In the genomic region with DNA sequence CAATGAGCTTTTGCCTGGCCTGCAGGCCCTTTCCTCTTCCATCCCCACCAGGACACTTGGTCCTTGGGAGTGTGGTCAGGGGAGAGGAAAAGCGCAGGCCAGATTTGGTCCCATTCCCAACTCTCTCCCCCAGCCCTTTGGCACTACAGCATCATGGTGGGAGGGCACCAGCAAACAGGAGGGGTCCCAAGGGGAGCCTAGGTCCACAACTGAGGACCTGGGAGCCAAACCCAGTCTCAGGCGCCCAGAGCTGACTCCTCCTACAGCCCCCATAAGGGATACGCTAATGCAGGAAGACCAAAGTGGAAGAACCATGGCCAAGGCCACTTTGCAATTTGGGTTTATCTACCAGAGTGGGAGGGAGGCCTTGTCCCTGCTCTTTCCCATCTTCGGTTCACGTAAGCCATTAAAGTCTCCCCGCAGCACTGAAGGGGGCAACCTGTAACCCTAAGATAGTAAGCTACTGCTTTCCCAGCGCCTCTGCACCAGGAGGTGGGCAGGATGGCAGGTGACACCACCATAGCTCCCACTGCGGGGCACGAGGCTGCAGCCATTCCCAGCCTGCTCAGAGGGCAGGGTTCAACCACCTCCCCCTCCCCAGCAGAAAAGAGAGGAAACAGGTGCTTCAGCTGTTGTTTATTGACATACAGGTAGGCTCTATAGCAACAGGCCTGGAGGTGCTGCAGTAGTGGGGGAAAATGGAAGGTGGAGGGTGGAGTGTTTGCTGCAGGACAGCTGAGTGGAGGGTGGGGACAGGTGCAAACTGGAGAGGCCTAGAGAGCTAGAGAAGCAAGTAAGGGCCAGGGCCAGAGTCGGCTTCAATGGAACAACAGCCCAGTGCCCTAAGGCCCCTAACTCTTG, we compare ENCODE assay signal across 10 cellular contexts. TPM values are rescaled to one million over a fixed set of nuclear protein-coding genes. Genes with fewer than 3 reads are reported as not detected.
DNase-seq lines count a peak whose midpoint lies in the region; ATAC-seq and TF ChIP-seq lines count a peak whose summit lies in the region.
"Had no signal": no experiment of that assay in that cellular context is flagged by ENCODE, and none has a peak within 500 bp of the region (broad histone marks: within the 10 kb centered on the region; RNA-seq: fewer than 3 reads in every experiment).

No MANE protein-coding gene starts in this region.

- no peak for DNase-seq in DND-41
- no peak for DNase-seq in Panc1 (ENCODE audit: low read depth, low spot score)
- peak in 1 of 3 donors; percentile 37 for DNase-seq in mucosa of descending colon
- no peak for DNase-seq in amniotic stem cell (lab: John Stamatoyannopoulos, UW)
- no peak for DNase-seq in A172 (ENCODE audit: low spot score)
- DNase-seq in esophagus muscularis mucosa (ENCODE audit: extremely low spot score) = no peak
- DNase-seq: body of pancreas, left cardiac atrium, SIG-M5 had no signal

- H3K27me3 ChIP-seq in DND-41 (ENCODE audit: insufficient read depth, low read length, poor library complexity) (no peaks in the 10 kb centered on the region), Panc1 (ENCODE audit: control insufficient read depth, insufficient read depth, low read length) (no peaks in the 10 kb centered on the region), esophagus muscularis mucosa (peaks cover 0 to 19% (median 0%) of the 10 kb centered on the region in 4 donors)

- no TSS peak for BruUV-seq in Panc1 (replicated peaks; lab: Mats Ljungman, UMichigan)

- no peak overlapping the region for H2AFZ ChIP-seq in DND-41 (ENCODE audit: low read depth, low read length)

- no peak overlapping the region for H3K4me2 ChIP-seq in DND-41 (ENCODE audit: insufficient read depth, low read length)

- H3K9ac ChIP-seq in DND-41 (ENCODE audit: low read depth, low read length) = no peak overlapping the region

- no peak for TF ChIP-seq POLR2A in esophagus muscularis mucosa (IDR thresholded peaks at IDR 0.05; ENCODE audit: low read depth)

- CTCF ChIA-PET in HEK293 (lab: Yijun Ruan, JAX) = interaction anchor here (0.6 to 4.3 kb wide), 24 partner anchors 10 to 837 kb away, joined by 3 to 35 read pairs (median 4); no protein-coding TSS in a partner anchor
- CTCF ChIA-PET in Panc1 (lab: Charles Lee) = no interaction called here

- H3K4me1 ChIP-seq in DND-41 (ENCODE audit: insufficient read depth, low read length) (no peaks in the 10 kb centered on the region), HEK293 (ENCODE audit: control insufficient read depth, insufficient read depth, low read length) (no peaks in the 10 kb centered on the region; the same call in 1 of the 2 replicates), Panc1 (ENCODE audit: control insufficient read depth, insufficient read depth, low read length) (peaks cover 31% of the 10 kb centered on the region), mucosa of descending colon (ENCODE audit: low read depth) (peaks cover 7% of the 10 kb centered on the region), esophagus muscularis mucosa (peaks cover 27 to 46% (median 40%) of the 10 kb centered on the region in 4 donors)

- WGBS in esophagus muscularis mucosa = 88% methylated on average over 6 of the region's 10 CpGs

- intact Hi-C loops in Panc1 (cut with micrococcal nuclease; ENCODE audit: unreplicated experiment) = no loop called here
- intact Hi-C loops in mucosa of descending colon (cut with DNase I, micrococcal nuclease) = no loop called here
- intact Hi-C loops in esophagus muscularis mucosa (cut with DNase I) = loop anchor here (2.0 to 5.0 kb wide), 2 partner anchors 34 to 86 kb away; partner anchors contain the start of gene PKM

- TF ChIP-seq CTCF in DND-41 (IDR thresholded peaks at IDR 0.05; ENCODE audit: borderline replicate concordance, extremely low read depth, low read length, poor library complexity, severe bottlenecking) (no peak), HEK293 (tag by site-specific recombination; IDR thresholded peaks at IDR 0.05) (no peak), Panc1 (IDR thresholded peaks at IDR 0.05) (no peak), mucosa of descending colon (IDR thresholded peaks at IDR 0.05) (no peak), esophagus muscularis mucosa (IDR thresholded peaks at IDR 0.05) (no peak)

- H3K4me3 ChIP-seq in DND-41 (ENCODE audit: low read depth in 1 of 2, low read length in 2 of 2) = no peak overlapping the region
- H3K4me3 ChIP-seq in HEK293 (ENCODE audit: low read depth, low read length) = no peak overlapping the region
- H3K4me3 ChIP-seq in Panc1 (ENCODE audit: low read depth in 2 of 2, low read length in 2 of 2) = peak overlapping the region in 1 of 2 experiments; percentile 45; a peak in 1 of 4 replicates
- H3K4me3 ChIP-seq in mucosa of descending colon = no peak overlapping the region
- H3K4me3 ChIP-seq in esophagus muscularis mucosa = no peak overlapping the region
- H3K4me3 ChIP-seq: body of pancreas had no signal

- H3K79me2 ChIP-seq in DND-41 (ENCODE audit: insufficient read depth, low read length) = no peaks in the 10 kb centered on the region

- peaks cover 32% of the 10 kb centered on the region for H4K20me1 ChIP-seq in DND-41 (ENCODE audit: insufficient read depth, low read length)

- no peak for TF ChIP-seq EP300 in esophagus muscularis mucosa (IDR thresholded peaks at IDR 0.05)

- H3K27ac ChIP-seq in DND-41 (ENCODE audit: low read length) (no peak overlapping the region), HEK293 (ENCODE audit: extremely low read depth, low read depth, low read length) (no peak overlapping the region; the same call in 1 of the 2 replicates), Panc1 (ENCODE audit: low read length) (peak overlapping the region; percentile 65; the same call in 1 of the 2 replicates), esophagus muscularis mucosa (replicated peaks in 1 of 4) (no peak overlapping the region)
- H3K27ac ChIP-seq: body of pancreas had no signal

- peak; percentile 13; the same call in 1 of the 3 replicates for ATAC-seq in DND-41 (ENCODE audit: insufficient read depth, low read depth)
- peak; percentile 11; the same call in 1 of the 2 replicates for ATAC-seq in Panc1
- peak; percentile 11 for ATAC-seq in mucosa of descending colon

- POLR2A ChIA-PET in HEK293 (lab: Yijun Ruan, JAX) (interaction anchor here (0.5 to 3.0 kb wide), 6 partner anchors 9 to 142 kb away, joined by 3 to 22 read pairs (median 9); partner anchors contain the start of gene PKM), Panc1 (lab: Charles Lee) (no interaction called here)

- H3K9me3 ChIP-seq in DND-41 (ENCODE audit: insufficient read depth, low read length, severe bottlenecking) = no peaks in the 10 kb centered on the region
- H3K9me3 ChIP-seq in HEK293 (ENCODE audit: control insufficient read depth, insufficient read depth, low read depth, low read length) = no peaks in the 10 kb centered on the region
- no peaks in the 10 kb centered on the region for H3K9me3 ChIP-seq in Panc1 (ENCODE audit: control insufficient read depth, insufficient read depth, low read depth, low read length)
- no peaks in the 10 kb centered on the region for H3K9me3 ChIP-seq in mucosa of descending colon
- H3K9me3 ChIP-seq in esophagus muscularis mucosa = no peaks in the 10 kb centered on the region
- H3K9me3 ChIP-seq: body of pancreas had no signal

- peaks cover 57% of the 10 kb centered on the region for H3K36me3 ChIP-seq in DND-41 (ENCODE audit: insufficient read depth, low read length)
- peaks cover 45 to 56% of the 10 kb centered on the region in 2 experiments for H3K36me3 ChIP-seq in HEK293 (ENCODE audit: control insufficient read depth in 2 of 2, insufficient read depth in 1 of 2, low read length in 2 of 2)
- peaks cover 37% of the 10 kb centered on the region for H3K36me3 ChIP-seq in Panc1 (ENCODE audit: control insufficient read depth, insufficient read depth, low read length)
- H3K36me3 ChIP-seq in mucosa of descending colon (ENCODE audit: low read depth) = peaks cover 22% of the 10 kb centered on the region
- peaks cover 33 to 54% (median 48%) of the 10 kb centered on the region in 4 donors for H3K36me3 ChIP-seq in esophagus muscularis mucosa

- in situ Hi-C loops in Panc1 (cut with HindIII; ENCODE audit: low pct_unique_long_range_greater_than_20kb, low sequenced_read_pairs) = no loop called here

TF ChIP-seq in HEK293, 187 proteins besides CTCF, POLR2A, EP300 and RAD21:
- TF ChIP-seq ZNF214 (tag by site-specific recombination; IDR thresholded peaks at IDR 0.05; ENCODE audit: borderline replicate concordance) (no peak), TCF7L2 (IDR thresholded peaks at IDR 0.05; ENCODE audit: borderline replicate concordance, low read depth, low read length) (no peak), SCRT2 (tag by site-specific recombination; IDR thresholded peaks at IDR 0.05) (peak; percentile 90), SCRT1 (tag by site-specific recombination; IDR thresholded peaks at IDR 0.05; ENCODE audit: borderline replicate concordance) (peak; percentile 100)

RNA-seq across cellular contexts. Expression of gene GRAMD2A, which starts 1.1 kb away (rescaled TPM):
- total RNA-seq in Panc1 (2021; ENCODE audit: unreplicated experiment) (1.3 TPM), mucosa of descending colon (1 to 10 TPM in 2 of 3 donors, under 1 TPM in 1; 0.98 to 8.0 (median 2.5) TPM), esophagus muscularis mucosa (1 to 10 TPM in 2 of 4 donors, under 1 TPM in 2; 0.33 to 2.5 (median 0.75) TPM)
- polyA plus RNA-seq in Panc1 (2012; ENCODE audit: insufficient read length) = 2.5 TPM
- 3.2 TPM in 1 of 2 replicates, not detected in the other for total RNA-seq in A172 (2014; rRNA removed; shearing (Covaris generic))
- total RNA-seq: left cardiac atrium had no signal

RNA-seq across cellular contexts. Expression of gene PKM, which starts 32.4 kb away (rescaled TPM):
- total RNA-seq in Panc1 (2021; ENCODE audit: unreplicated experiment) (1,590 TPM), mucosa of descending colon (100 to 1,000 TPM; 328 to 450 (median 372) TPM), esophagus muscularis mucosa (100 to 1,000 TPM; 392 to 605 (median 482) TPM)
- polyA plus RNA-seq in Panc1 (2012; ENCODE audit: insufficient read length) = 1,992 TPM
- total RNA-seq in A172 (2014; rRNA removed; shearing (Covaris generic)) = 2,848 and 2,886 TPM in 2 replicates
